ENCODE assay signal across 12 cellular contexts in the genomic region with DNA sequence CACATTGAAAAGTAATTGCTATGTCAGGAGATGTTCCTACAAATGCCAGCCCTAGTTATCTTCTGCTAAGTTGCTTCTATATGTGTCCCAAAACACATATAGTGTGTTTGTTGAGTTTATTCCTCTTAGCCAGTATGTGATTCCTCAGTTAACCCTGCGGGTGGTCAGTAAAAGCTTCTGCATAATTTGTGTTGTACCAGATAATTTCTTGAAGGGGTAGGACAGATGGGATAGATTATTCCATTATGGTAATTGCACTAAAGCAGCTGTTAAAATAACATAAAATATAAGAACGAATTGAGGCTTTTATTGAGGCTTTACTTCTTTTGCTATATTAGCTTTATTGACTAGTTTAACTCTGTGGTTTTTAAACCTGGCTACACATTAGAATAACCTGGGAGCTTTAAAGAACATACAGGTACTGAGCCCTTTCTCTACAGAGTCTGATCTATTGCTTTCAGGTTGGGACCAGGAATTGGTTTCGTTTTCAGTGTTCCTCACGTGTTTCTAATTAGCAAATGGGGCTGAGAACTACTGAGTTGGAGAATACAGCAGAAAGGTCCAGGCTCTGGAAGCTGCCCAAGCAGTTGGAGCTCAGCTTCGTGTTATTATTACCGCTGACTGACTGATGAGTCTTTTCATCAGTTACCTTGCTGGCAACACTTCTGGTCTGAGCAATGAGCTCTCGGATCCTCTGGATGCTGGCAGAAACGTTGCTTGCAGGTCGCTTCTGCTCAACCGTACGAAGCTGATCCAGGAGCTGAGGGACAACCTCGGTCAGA. TPM values are rescaled to one million over a fixed set of nuclear protein-coding genes. Genes with fewer than 3 reads are reported as not detected.
A peak's percentile ranks its signal among the peaks of the same experiment; 100 is the strongest.
DNase-seq lines count a peak whose midpoint lies in the region; ATAC-seq, FAIRE-seq and TF ChIP-seq lines count a peak whose summit lies in the region.
"Had no signal": no experiment of that assay in that cellular context is flagged by ENCODE, and none has a peak within 500 bp of the region (broad histone marks: within the 10 kb centered on the region; RNA-seq: fewer than 3 reads in every experiment).

No MANE protein-coding gene starts in this region.

- FAIRE-seq in pancreas (lab: Jason Lieb, UNC): no peak
- FAIRE-seq: G401.6 had no signal

- H3K27me3 ChIP-seq in WERI-Rb-1 (ENCODE audit: insufficient read depth, low read depth, severe bottlenecking) (no peaks in the 10 kb centered on the region), pancreas (no peaks in the 10 kb centered on the region), osteoblast (ENCODE audit: insufficient read depth, low read length) (no peaks in the 10 kb centered on the region)

- WGBS in pancreas, 2 donors: 66 to 79% methylated on average over 12 of the region's 12 CpGs

- H3K9me3 ChIP-seq in WERI-Rb-1 (ENCODE audit: severe bottlenecking) (no peaks in the 10 kb centered on the region), pancreas (no peaks in the 10 kb centered on the region), osteoblast (ENCODE audit: low read depth, low read length) (no peaks in the 10 kb centered on the region)
- H3K9me3 ChIP-seq: left ventricle myocardium inferior had no signal

- no peaks in the 10 kb centered on the region for H4K20me1 ChIP-seq in osteoblast (ENCODE audit: insufficient read depth, low read length)

- H3K36me3 ChIP-seq in WERI-Rb-1: no peaks in the 10 kb centered on the region
- H3K36me3 ChIP-seq in pancreas: no peaks in the 10 kb centered on the region
- H3K36me3 ChIP-seq in osteoblast (ENCODE audit: insufficient read depth, low read length): peaks cover 93% of the 10 kb centered on the region

- H3K4me2 ChIP-seq in osteoblast (ENCODE audit: insufficient read depth, low read length): no peak overlapping the region

- H3K4me3 ChIP-seq in WERI-Rb-1 (ENCODE audit: low read depth, low read length): peak overlapping the region; percentile 25
- H3K4me3 ChIP-seq in pancreas: peak overlapping the region in 1 of 4 donors; percentile 1
- no peak overlapping the region for H3K4me3 ChIP-seq in osteoblast (ENCODE audit: insufficient read depth, low read length)
- H3K4me3 ChIP-seq: left ventricle myocardium inferior had no signal

- H3K4me1 ChIP-seq in pancreas (no peaks in the 10 kb centered on the region), osteoblast (ENCODE audit: insufficient read depth, low read length) (no peaks in the 10 kb centered on the region)

- ATAC-seq in pancreas: peak in 3 of 4 donors; percentile 14 to 75 (median 60)
- no peak for ATAC-seq in GM18909 (IDR thresholded peaks at IDR 0.05; ENCODE audit: poor library complexity, unreplicated experiment)

- intact Hi-C loops in pancreas (cut with DNase I): no loop called here

- H2AFZ ChIP-seq in osteoblast (ENCODE audit: low read length): no peak overlapping the region

- no peaks in the 10 kb centered on the region for H3K79me2 ChIP-seq in osteoblast (ENCODE audit: insufficient read depth, low read length)

- DNase-seq in ELR (ENCODE audit: low read depth) (peak; percentile 37), NCI-H1694 treated with DMSO at 0.1 percent for 48 hours (lab: John Stamatoyannopoulos, UW) (peak; percentile 91), WERI-Rb-1 (peak; percentile 23), pancreas (no peak), DMS153 (lab: John Stamatoyannopoulos, UW) (no peak), osteoblast (ENCODE audit: insufficient read length, low spot score, missing footprints) (no peak)
- DNase-seq: cortex of kidney, glutamatergic neuron, left ventricle myocardium inferior, T1000 had no signal

- no peak for TF ChIP-seq CTCF in WERI-Rb-1 (IDR thresholded peaks at IDR 0.05; ENCODE audit: low read depth, low read length)
- no peak for TF ChIP-seq CTCF in pancreas (IDR thresholded peaks at IDR 0.05)
- no peak for TF ChIP-seq CTCF in osteoblast (IDR thresholded peaks at IDR 0.05; ENCODE audit: extremely low read depth, low read depth, low read length)

- H3K27ac ChIP-seq in WERI-Rb-1 (peak overlapping the region; percentile 33), pancreas (no peak overlapping the region), osteoblast (ENCODE audit: low read depth, low read length) (no peak overlapping the region)

RNA-seq across cellular contexts. Expression of gene FAM229B, which starts 56.9 kb away (rescaled TPM):
- total RNA-seq in pancreas (1 to 10 TPM; 3.7 to 8.9 (median 5.1) TPM), osteoblast (11.6 and 17.4 TPM in 2 replicates)
- 10 to 100 TPM; 10.5 to 21.8 TPM for polyA plus RNA-seq in pancreas

RNA-seq across cellular contexts. Expression of gene TUBE1, which starts 57.1 kb away (rescaled TPM):
- total RNA-seq in pancreas (10 to 100 TPM in 2 of 6 donors, 1 to 10 TPM in 4; 7.6 to 12.3 (median 9.7) TPM), osteoblast (49.6 and 49.8 TPM in 2 replicates)
- 10 to 100 TPM in 1 of 2 donors, 1 to 10 TPM in 1; 8.9 to 17.7 TPM for polyA plus RNA-seq in pancreas

Comparison
In these comparisons a context has a peak if more than half of its experiments do, and no peak if none do; other contexts are left out.
1. DNase-seq: peak in ELR (single experiment), NCI-H1694 treated with DMSO at 0.1 percent for 48 hours (single experiment) and WERI-Rb-1 (single experiment); none in pancreas (0 of 6), DMS153 (single experiment) and osteoblast (single experiment).